9 cellular contexts compared by ENCODE assay signal in the genomic region with DNA sequence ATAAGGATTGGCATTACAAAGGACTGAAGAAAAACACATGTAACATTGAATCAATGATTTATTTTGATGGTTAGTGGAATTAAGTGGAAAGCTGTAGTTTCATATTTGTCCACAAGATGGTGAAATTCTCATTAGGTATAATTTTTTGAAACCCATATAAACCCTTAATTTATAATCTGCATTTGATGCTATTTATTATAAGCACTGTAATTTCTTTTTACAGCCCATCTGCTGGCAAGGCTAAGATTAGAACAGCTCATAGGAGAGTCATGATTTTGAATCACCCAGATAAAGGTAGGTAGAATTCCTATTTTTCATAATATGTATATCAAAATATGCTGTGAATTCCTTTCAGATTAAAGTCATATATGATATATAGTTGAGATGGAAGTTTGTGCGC.
A peak's percentile ranks its signal among the peaks of the same experiment; 100 is the strongest.
DNase-seq lines count a peak whose midpoint lies in the region; ATAC-seq, FAIRE-seq and TF ChIP-seq lines count a peak whose summit lies in the region.
"Had no signal": no experiment of that assay in that cellular context is flagged by ENCODE, and none has a peak within 500 bp of the region (broad histone marks: within the 10 kb centered on the region; RNA-seq: fewer than 3 reads in every experiment).

No MANE protein-coding gene starts in this region.

- TF ChIP-seq CTCF in astrocyte (IDR thresholded peaks at IDR 0.05; ENCODE audit: insufficient read depth, low read depth, low read length) = peak; percentile 54
- peak; percentile 56 to 69 (median 62) for TF ChIP-seq CTCF in right lobe of liver (IDR thresholded peaks at IDR 0.05)

- H3K36me3 ChIP-seq in astrocyte (ENCODE audit: insufficient read depth, low read length) = no peaks in the 10 kb centered on the region
- no peaks in the 10 kb centered on the region for H3K36me3 ChIP-seq in right lobe of liver

- peaks cover 6% of the 10 kb centered on the region for H3K9me3 Mint-ChIP-seq in astrocyte (ENCODE audit: unreplicated experiment)

- WGBS in right lobe of liver (ENCODE audit: insufficient coverage, low coverage, low lambda C conversion rate, missing lambda C conversion rate) = 80% methylated on average over 1 of the region's 1 CpG

- no peak for FAIRE-seq in astrocyte (lab: Jason Lieb, UNC)

- H3K27ac ChIP-seq in astrocyte (ENCODE audit: low read depth, low read length) (no peak overlapping the region), right lobe of liver (no peak overlapping the region)

- H3K4me2 ChIP-seq in astrocyte (ENCODE audit: low read length) = no peak overlapping the region

- H3K9ac ChIP-seq in astrocyte (ENCODE audit: low read length) = no peak overlapping the region

- H3K4me3 ChIP-seq in astrocyte (ENCODE audit: insufficient read depth, low read depth, low read length) (no peak overlapping the region), right lobe of liver (no peak overlapping the region)

- no peak overlapping the region for H3K27ac Mint-ChIP-seq in astrocyte (ENCODE audit: unreplicated experiment)
- H3K27ac Mint-ChIP-seq: memory B cell had no signal

- H3K4me1 ChIP-seq in astrocyte (ENCODE audit: insufficient read depth, low read length) (no peaks in the 10 kb centered on the region), right lobe of liver (no peaks in the 10 kb centered on the region)

- DNase-seq in Caki2 (ENCODE audit: low read depth) = peak; percentile 8
- DNase-seq in Kasumi-1 (lab: John Stamatoyannopoulos, UW) = peak; percentile 29 to 52
- peak; percentile 14 for DNase-seq in astrocyte (ENCODE audit: low read depth)
- DNase-seq in right lobe of liver = no peak
- DNase-seq in GF-D8 (lab: John Stamatoyannopoulos, UW) = no peak
- no peak for DNase-seq in activated T-cell treated with anti-CD3 and anti-CD28 coated beads for 4 hours
- no peak for DNase-seq in activated effector memory CD4-positive, alpha-beta T cell treated with Interleukin-2 at 50 U/mL for 16 hours

- H3K4me1 Mint-ChIP-seq in astrocyte (ENCODE audit: low read depth, unreplicated experiment) = no peaks in the 10 kb centered on the region

- peak in 3 of 4 donors; percentile 30 to 48 (median 40) for ATAC-seq in right lobe of liver
- no peak for ATAC-seq in HG03039 (IDR thresholded peaks at IDR 0.05; ENCODE audit: unreplicated experiment)

- peaks cover 7% of the 10 kb centered on the region for H3K36me3 Mint-ChIP-seq in astrocyte (ENCODE audit: low read depth, unreplicated experiment)

- no peak for TF ChIP-seq POLR2A in right lobe of liver (IDR thresholded peaks at IDR 0.05)

- intact Hi-C loops in right lobe of liver (cut with DNase I) = no loop called here

- H3K4me3 Mint-ChIP-seq in astrocyte (ENCODE audit: unreplicated experiment) = no peak overlapping the region
- H3K4me3 Mint-ChIP-seq: memory B cell had no signal

- no peaks in the 10 kb centered on the region for H3K27me3 Mint-ChIP-seq in astrocyte (ENCODE audit: low read depth, unreplicated experiment)
- H3K27me3 Mint-ChIP-seq: memory B cell had no signal

- H3K9me3 ChIP-seq in astrocyte (ENCODE audit: insufficient read depth, low read depth, low read length) = no peaks in the 10 kb centered on the region
- H3K9me3 ChIP-seq in right lobe of liver = no peaks in the 10 kb centered on the region

- H3K27me3 ChIP-seq in astrocyte (ENCODE audit: insufficient read depth, low read length) (no peaks in the 10 kb centered on the region), right lobe of liver (no peaks in the 10 kb centered on the region)

- H2AFZ ChIP-seq in astrocyte (ENCODE audit: low read depth, low read length) = no peak overlapping the region

- H3K79me2 ChIP-seq in astrocyte (ENCODE audit: insufficient read depth, low read length) = no peaks in the 10 kb centered on the region

- no peaks in the 10 kb centered on the region for H4K20me1 ChIP-seq in astrocyte (ENCODE audit: insufficient read depth, low read length)

- in situ Hi-C loops in Caki2 (cut with HindIII; ENCODE audit: low pct_unique_long_range_greater_than_20kb, low sequenced_read_pairs) = no loop called here

Comparison
In these comparisons a context has a peak if more than half of its experiments do, and no peak if none do; other contexts are left out.
1. DNase-seq: peak in Caki2 (single experiment), Kasumi-1 (2 of 2) and astrocyte (single experiment); none in right lobe of liver (0 of 3), GF-D8 (single experiment), activated T-cell treated with anti-CD3 and anti-CD28 coated beads for 4 hours (single experiment) and activated effector memory CD4-positive, alpha-beta T cell treated with Interleukin-2 at 50 U/mL for 16 hours (single experiment).